27 cellular contexts compared by ENCODE assay signal in the genomic region with DNA sequence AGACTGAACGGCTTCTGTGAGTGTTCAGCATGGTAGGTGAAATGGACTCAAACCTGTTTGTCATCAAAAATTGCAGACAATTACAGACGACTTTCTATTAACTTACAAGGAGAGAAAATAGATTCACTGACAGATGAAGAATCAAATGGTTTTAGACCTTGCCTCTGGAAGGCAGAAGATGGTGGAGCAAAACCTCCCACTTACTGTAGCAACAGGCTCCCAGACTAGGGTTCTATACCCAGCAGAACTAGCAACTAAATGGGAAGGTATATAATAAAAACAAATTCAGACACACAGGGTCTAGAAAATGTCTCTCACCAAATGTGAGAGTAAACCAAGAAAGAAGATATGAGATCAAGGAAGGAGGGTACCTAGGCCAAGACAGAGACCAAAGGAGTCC.
"Had no signal": no experiment of that assay in that cellular context is flagged by ENCODE, and none has a peak within 500 bp of the region (broad histone marks: within the 10 kb centered on the region; RNA-seq: fewer than 3 reads in every experiment).

No MANE protein-coding gene starts in this region.

- H3K4me3 Mint-ChIP-seq: activated CD8-positive, alpha-beta memory T cell treated with anti-CD3 and anti-CD28 coated beads, Interleukin-2, amount 10 ng/mL, durations not matched to agents 7 days and 5 days; activated CD8-positive, alpha-beta T cell treated with anti-CD3 and anti-CD28 coated beads, Interleukin-2, amount 10 ng/mL, durations not matched to agents 7 days and 5 days; effector memory CD8-positive, alpha-beta T cell; stimulated activated naive B cell treated with anti-CD40 and anti-IgM and Interleukin-4, amounts not matched to agents 10 μg/mL and 1 μg/mL and 100 μg/mL, for 72 hours; T-helper 1 cell treated with Interleukin-12 subunit alpha and Interleukin-12 subunit beta and Interleukin-4 antibody, amounts not matched to agents 30 μg/mL and 1 μg/mL, for 36 hours had no signal

- H3K9me3 ChIP-seq: breast epithelium, colonic mucosa, gastrocnemius medialis, left lung, pancreas, prostate gland, thyroid gland, upper lobe of left lung, vagina had no signal

- H3K4me1 ChIP-seq: breast epithelium, colonic mucosa, gastrocnemius medialis, left lung, pancreas, prostate gland, stomach, thyroid gland, upper lobe of left lung, vagina had no signal

- ATAC-seq: activated CD8-positive, alpha-beta memory T cell treated with anti-CD3 and anti-CD28 coated beads, Interleukin-2, amount 10 ng/mL, durations not matched to agents 7 days and 5 days; activated CD8-positive, alpha-beta T cell treated with anti-CD3 and anti-CD28 coated beads, Interleukin-2, amount 10 ng/mL, durations not matched to agents 7 days and 5 days; effector memory CD8-positive, alpha-beta T cell; gastrocnemius medialis; left lung; pancreas; stimulated activated naive B cell treated with anti-CD40 and anti-IgM and Interleukin-4, amounts not matched to agents 10 μg/mL and 1 μg/mL and 100 μg/mL, for 72 hours had no signal

- H3K27me3 Mint-ChIP-seq: activated CD8-positive, alpha-beta memory T cell treated with anti-CD3 and anti-CD28 coated beads, Interleukin-2, amount 10 ng/mL, durations not matched to agents 7 days and 5 days; effector memory CD8-positive, alpha-beta T cell; stimulated activated naive B cell treated with anti-CD40 and anti-IgM and Interleukin-4, amounts not matched to agents 10 μg/mL and 1 μg/mL and 100 μg/mL, for 72 hours had no signal

- H3K4me3 ChIP-seq: breast epithelium, colonic mucosa, gastrocnemius medialis, left lung, lung, pancreas, prostate gland, stomach, thyroid gland, upper lobe of left lung, vagina had no signal

- FAIRE-seq: islet of Langerhans, pancreas had no signal

- H3K27me3 ChIP-seq: breast epithelium, colonic mucosa, gastrocnemius medialis, left lung, pancreas, stomach, thyroid gland, upper lobe of left lung, vagina had no signal

- DNase-seq: activated CD4-positive, alpha-beta T cell treated with anti-CD3 and anti-CD28 coated beads for 1 hour; activated CD4-positive, alpha-beta T cell treated with anti-CD3 and anti-CD28 coated beads, Interleukin-2, amount 50 U/mL, for 1 hour; activated CD8-positive, alpha-beta memory T cell treated with anti-CD3 and anti-CD28 coated beads, Interleukin-2, amount 10 ng/mL, durations not matched to agents 7 days and 5 days; activated CD8-positive, alpha-beta T cell treated with anti-CD3 and anti-CD28 coated beads, Interleukin-2, amount 10 ng/mL, durations not matched to agents 7 days and 5 days; activated effector memory CD4-positive, alpha-beta T cell treated with Interleukin-2 at 50 U/mL for 16 hours; activated naive CD4-positive, alpha-beta T cell treated with Interleukin-2 at 50 U/mL for 16 hours; central memory CD4-positive, alpha-beta T cell; colonic mucosa; effector memory CD8-positive, alpha-beta T cell; erythroblast; gastrocnemius medialis; glutamatergic neuron; left lung; nucleus accumbens; pancreas; stimulated activated CD4-positive, alpha-beta T cell treated with anti-CD3 and anti-CD28 coated beads, Interleukin-15, amount 100 ng/mL, for 24 hours; stimulated activated CD4-positive, alpha-beta T cell treated with anti-CD3 and anti-CD28 coated beads, Interleukin-2, amount 100 ng/mL, for 24 hours; stimulated activated naive B cell treated with anti-CD40 and anti-IgM and Interleukin-4, amounts not matched to agents 10 μg/mL and 1 μg/mL and 100 μg/mL, for 72 hours; stomach; thyroid gland; upper lobe of left lung had no signal

- H3K9me3 Mint-ChIP-seq: effector memory CD8-positive, alpha-beta T cell had no signal

- H3K36me3 ChIP-seq: breast epithelium had no signal

- H3K27ac Mint-ChIP-seq: activated CD8-positive, alpha-beta memory T cell treated with anti-CD3 and anti-CD28 coated beads, Interleukin-2, amount 10 ng/mL, durations not matched to agents 7 days and 5 days; activated CD8-positive, alpha-beta T cell treated with anti-CD3 and anti-CD28 coated beads, Interleukin-2, amount 10 ng/mL, durations not matched to agents 7 days and 5 days; stimulated activated naive B cell treated with anti-CD40 and anti-IgM and Interleukin-4, amounts not matched to agents 10 μg/mL and 1 μg/mL and 100 μg/mL, for 72 hours; T-helper 1 cell treated with Interleukin-12 subunit alpha and Interleukin-12 subunit beta and Interleukin-4 antibody, amounts not matched to agents 30 μg/mL and 1 μg/mL, for 36 hours had no signal

- H3K4me1 Mint-ChIP-seq: activated CD8-positive, alpha-beta memory T cell treated with anti-CD3 and anti-CD28 coated beads, Interleukin-2, amount 10 ng/mL, durations not matched to agents 7 days and 5 days had no signal

- H3K27ac ChIP-seq: breast epithelium, colonic mucosa, gastrocnemius medialis, left lung, pancreas, prostate gland, stomach, thyroid gland, upper lobe of left lung, vagina had no signal
